In the genomic region with DNA sequence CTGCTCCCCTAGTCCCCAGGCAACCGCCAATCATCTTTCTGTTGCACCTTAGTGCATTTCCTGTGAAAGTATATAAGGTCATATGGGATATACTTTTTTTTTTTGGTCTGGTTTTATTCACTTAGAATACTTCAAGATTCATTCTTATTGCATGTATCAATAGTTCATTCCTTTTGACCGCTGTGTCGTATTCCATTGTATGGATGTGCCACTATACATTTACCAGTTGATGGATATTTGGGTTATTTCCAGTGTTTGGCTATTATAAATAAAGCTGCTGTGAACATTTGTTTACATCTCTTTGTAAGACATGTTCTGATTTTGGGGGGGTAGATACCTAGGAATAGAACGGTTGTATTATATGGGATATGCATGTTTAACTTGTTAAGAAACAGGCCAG, we compare ENCODE assay signal across 19 cellular contexts.
"Had no signal": no experiment of that assay in that cellular context is flagged by ENCODE, and none has a peak within 500 bp of the region (broad histone marks: within the 10 kb centered on the region; RNA-seq: fewer than 3 reads in every experiment).

No MANE protein-coding gene starts in this region.

- H3K4me3 Mint-ChIP-seq: naive thymus-derived CD8-positive, alpha-beta T cell; nephron; neural crest cell; stimulated activated naive CD8-positive, alpha-beta T cell treated with anti-CD3 and anti-CD28 coated beads, Interleukin-15, amount 100 ng/mL, for 72 hours had no signal

- H3K9me3 Mint-ChIP-seq: naive thymus-derived CD8-positive, alpha-beta T cell; nephron; neural crest cell; stimulated activated naive CD8-positive, alpha-beta T cell treated with anti-CD3 and anti-CD28 coated beads, Interleukin-15, amount 100 ng/mL, for 72 hours had no signal

- H3K27ac Mint-ChIP-seq: nephron; stimulated activated naive CD8-positive, alpha-beta T cell treated with anti-CD3 and anti-CD28 coated beads, Interleukin-15, amount 100 ng/mL, for 72 hours had no signal

- ATAC-seq: naive thymus-derived CD8-positive, alpha-beta T cell; pancreas; right cardiac atrium; sciatic nerve; stimulated activated naive CD8-positive, alpha-beta T cell treated with anti-CD3 and anti-CD28 coated beads, Interleukin-15, amount 100 ng/mL, for 72 hours had no signal

- H3K4me1 Mint-ChIP-seq: nephron; neural crest cell; stimulated activated naive CD8-positive, alpha-beta T cell treated with anti-CD3 and anti-CD28 coated beads, Interleukin-15, amount 100 ng/mL, for 72 hours had no signal

- H3K27me3 Mint-ChIP-seq: naive thymus-derived CD8-positive, alpha-beta T cell; stimulated activated naive CD8-positive, alpha-beta T cell treated with anti-CD3 and anti-CD28 coated beads, Interleukin-15, amount 100 ng/mL, for 72 hours had no signal

- DNase-seq: islet precursor cell; left ventricle myocardium inferior; naive thymus-derived CD8-positive, alpha-beta T cell; nucleus accumbens; pancreas; posterior cingulate gyrus; retina; right cardiac atrium; stimulated activated CD4-positive, alpha-beta T cell treated with anti-CD3 and anti-CD28 coated beads, Interleukin-12 subunit alpha, Interleukin-12 subunit beta, amount 100 ng/mL, for 4 hours; stimulated activated CD4-positive, alpha-beta T cell treated with anti-CD3 and anti-CD28 coated beads, Interleukin-15, amount 100 ng/mL, for 24 hours; stimulated activated CD4-positive, alpha-beta T cell treated with anti-CD3 and anti-CD28 coated beads, Interleukin-2, amount 100 ng/mL, for 24 hours; stimulated activated CD4-positive, alpha-beta T cell treated with anti-CD3 and anti-CD28 coated beads, Interleukin-4, amount 100 ng/mL, for 1 hour; stimulated activated naive CD4-positive, alpha-beta T cell treated with Interleukin-2 at 50 U/mL for 16 hours; stimulated activated naive CD8-positive, alpha-beta T cell treated with anti-CD3 and anti-CD28 coated beads, Interleukin-15, amount 100 ng/mL, for 72 hours; substantia nigra; upper lobe of left lung had no signal
